ENCODE assay signal across 1 cellular context in genomic region chr13:25806304-25806974, GRCh38.
A peak's percentile ranks its signal among the peaks of the same experiment; 100 is the strongest.
TF ChIP-seq lines count a peak whose summit lies in the region.

No MANE protein-coding gene starts in this region.

TF ChIP-seq in GM12878, 131 proteins besides CTCF, POLR2A, EP300 and RAD21 (continued from another document):
- TF ChIP-seq IKZF2 (IDR thresholded peaks at IDR 0.05) (peak in 1 of 2 experiments; percentile 17; a peak in 1 of 4 replicates), IRF4 (IDR thresholded peaks at IDR 0.05; ENCODE audit: low read depth, low read length) (no peak), SUZ12 (IDR thresholded peaks at IDR 0.05; ENCODE audit: unreplicated experiment) (no peak), JUNB (IDR thresholded peaks at IDR 0.05) (peak; percentile 55), PBX3 (IDR thresholded peaks at IDR 0.05; ENCODE audit: insufficient replicate concordance, low read depth, low read length) (no peak), POLR2AphosphoS5 (IDR thresholded peaks at IDR 0.05; ENCODE audit: low read length) (no peak), SPI1 (IDR thresholded peaks at IDR 0.05; ENCODE audit: borderline replicate concordance, insufficient read depth, low read depth, low read length) (peak; percentile 37; the same call in 1 of the 2 replicates), TCF7 (IDR thresholded peaks at IDR 0.05; ENCODE audit: borderline replicate concordance) (peak; percentile 83), RUNX3 (IDR thresholded peaks at IDR 0.05; ENCODE audit: low read length) (peak; percentile 85), CREM (IDR thresholded peaks at IDR 0.05; ENCODE audit: low read depth) (no peak)
- TF ChIP-seq, protein P1, sequence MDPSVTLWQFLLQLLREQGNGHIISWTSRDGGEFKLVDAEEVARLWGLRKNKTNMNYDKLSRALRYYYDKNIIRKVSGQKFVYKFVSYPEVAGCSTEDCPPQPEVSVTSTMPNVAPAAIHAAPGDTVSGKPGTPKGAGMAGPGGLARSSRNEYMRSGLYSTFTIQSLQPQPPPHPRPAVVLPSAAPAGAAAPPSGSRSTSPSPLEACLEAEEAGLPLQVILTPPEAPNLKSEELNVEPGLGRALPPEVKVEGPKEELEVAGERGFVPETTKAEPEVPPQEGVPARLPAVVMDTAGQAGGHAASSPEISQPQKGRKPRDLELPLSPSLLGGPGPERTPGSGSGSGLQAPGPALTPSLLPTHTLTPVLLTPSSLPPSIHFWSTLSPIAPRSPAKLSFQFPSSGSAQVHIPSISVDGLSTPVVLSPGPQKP (IDR thresholded peaks at IDR 0.05; ENCODE audit: low read depth, low read length) = no peak
